In the genomic region with DNA sequence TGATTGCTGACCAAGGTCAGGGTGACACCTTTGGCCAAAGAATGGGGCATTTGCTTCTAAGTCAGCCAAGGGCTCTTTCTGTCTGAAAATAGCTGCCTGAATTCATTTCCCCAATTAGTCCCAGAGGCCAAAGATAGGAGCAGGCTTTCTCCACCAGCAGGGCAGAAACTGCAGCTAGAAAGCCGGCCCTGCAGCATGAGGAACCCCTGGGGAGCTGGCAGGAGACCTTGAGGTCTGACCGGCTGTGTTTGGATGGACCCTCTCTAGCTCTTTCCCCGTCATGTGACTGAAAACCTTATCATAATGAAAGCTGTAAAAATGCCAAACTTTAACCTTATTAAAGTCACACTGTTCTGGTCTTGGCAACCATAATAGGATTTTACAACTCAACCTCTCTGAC, we compare ENCODE assay signal across 26 cellular contexts.
A peak's percentile ranks its signal among the peaks of the same experiment; 100 is the strongest.
DNase-seq lines count a peak whose midpoint lies in the region; ATAC-seq, FAIRE-seq and TF ChIP-seq lines count a peak whose summit lies in the region.
"Had no signal": no experiment of that assay in that cellular context is flagged by ENCODE, and none has a peak within 500 bp of the region (broad histone marks: within the 10 kb centered on the region; RNA-seq: fewer than 3 reads in every experiment).

No MANE protein-coding gene starts in this region.

- peak overlapping the region; percentile 29; the same call in 1 of the 2 replicates for H2AFZ ChIP-seq in K562 (ENCODE audit: low read depth, low read length)

- H3K9ac ChIP-seq in K562 (ENCODE audit: insufficient read depth in 1 of 2, low read depth in 2 of 2, low read length in 2 of 2), result peak overlapping the region in 1 of 2 experiments; percentile 53; a peak in 1 of 4 replicates

- no TSS peak for BruUV-seq in K562 (replicated peaks; lab: Mats Ljungman, UMichigan)

- H3K27me3 ChIP-seq in BE2C, result no peaks in the 10 kb centered on the region
- no peaks in the 10 kb centered on the region for H3K27me3 ChIP-seq in K562 (ENCODE audit: control insufficient read depth in 2 of 2, insufficient read depth in 2 of 2, low read length in 2 of 2)
- no peaks in the 10 kb centered on the region for H3K27me3 ChIP-seq in right atrium auricular region
- H3K27me3 ChIP-seq in prostate gland (replicated peaks; ENCODE audit: insufficient read depth), result no peaks in the 10 kb centered on the region
- H3K27me3 ChIP-seq: dorsolateral prefrontal cortex, upper lobe of right lung had no signal

- H3K36me3 ChIP-seq in BE2C (no peaks in the 10 kb centered on the region), K562 (ENCODE audit: control insufficient read depth, insufficient read depth, low read length) (no peaks in the 10 kb centered on the region), right atrium auricular region (no peaks in the 10 kb centered on the region), prostate gland (no peaks in the 10 kb centered on the region)
- H3K36me3 ChIP-seq: upper lobe of right lung had no signal

- intact Hi-C loops in K562 (cut with micrococcal nuclease) (loop anchor here (5.0 kb wide), 1 partner anchor 60 kb away; no protein-coding TSS in a partner anchor), prostate gland (cut with DNase I) (no loop called here)

- H3K4me3 ChIP-seq in BE2C (ENCODE audit: low read depth, low read length) (no peak overlapping the region), K562 (no peak overlapping the region), right atrium auricular region (no peak overlapping the region), prostate gland (no peak overlapping the region)
- H3K4me3 ChIP-seq: A549, dorsolateral prefrontal cortex, upper lobe of right lung had no signal

- H3K9me1 ChIP-seq in K562 (ENCODE audit: control insufficient read depth, insufficient read depth, low read length), result no peaks in the 10 kb centered on the region

- TF ChIP-seq CTCF in BE2C (IDR thresholded peaks at IDR 0.05; ENCODE audit: low read depth, low read length) (peak; percentile 25), K562 (IDR thresholded peaks at IDR 0.05 in 2 of 3, conservative IDR thresholded peaks at IDR 0.05 in 1 of 3; ENCODE audit: insufficient read depth in 2 of 3, low read depth in 1 of 3, low read length in 3 of 3) (no peak), right atrium auricular region (IDR thresholded peaks at IDR 0.05) (no peak), prostate gland (IDR thresholded peaks at IDR 0.05) (no peak)

- no peak for TF ChIP-seq POLR2A in K562 (conservative IDR thresholded peaks at IDR 0.05)
- TF ChIP-seq POLR2A in prostate gland (IDR thresholded peaks at IDR 0.05), result no peak

- POLR2A ChIA-PET in K562 (lab: Yijun Ruan, JAX), result interaction anchor here (0.7 to 2.8 kb wide), 4 partner anchors 11 to 329 kb away, joined by 3 to 13 read pairs (median 4); no protein-coding TSS in a partner anchor

- peak; percentile 37 for FAIRE-seq in K562 (lab: Jason Lieb, UNC)
- FAIRE-seq: A549 had no signal

- no peak for TF ChIP-seq EP300 in K562 (IDR thresholded peaks at IDR 0.05; ENCODE audit: low read length)

- DNase-seq in BE2C (peak; percentile 57), K562 (ENCODE audit: extremely low read depth in 1 of 4, low spot score in 3 of 4) (no peak), right atrium auricular region (ENCODE audit: low spot score) (no peak), prostate gland (ENCODE audit: low spot score) (no peak), kidney tubule cell (ENCODE audit: low spot score) (no peak), NCI-H1092 (lab: John Stamatoyannopoulos, UW) (no peak)
- no peak for DNase-seq in activated CD4-positive, alpha-beta T cell treated with anti-CD3 and anti-CD28 coated beads, Interleukin-2, amount 50 U/mL, for 1 hour
- DNase-seq: activated B cell treated with CpG ODN at 0.5 μM for 24 hours; activated CD4-positive, alpha-beta T cell treated with anti-CD3 and anti-CD28 coated beads, Interleukin-2, amount 50 U/mL, for 48 hours; activated CD8-positive, alpha-beta memory T cell treated with anti-CD3 and anti-CD28 coated beads, Interleukin-2, amount 50 U/mL, for 48 hours; anterior cingulate cortex; central memory CD4-positive, alpha-beta T cell; DMS79; dorsolateral prefrontal cortex; GF-D8; H7; NCI-H2081; NCI-H226; NCI-H748 treated with DMSO at 0.1 percent for 48 hours; stimulated activated CD8-positive, alpha-beta memory T cell treated with anti-CD3 and anti-CD28 coated beads, Interleukin-4, amount 100 ng/mL, for 48 hours; T1000; upper lobe of right lung had no signal

- H3K4me1 ChIP-seq in BE2C, result peaks cover 54% of the 10 kb centered on the region
- H3K4me1 ChIP-seq in K562 (replicated peaks in 1 of 2; ENCODE audit: control insufficient read depth in 2 of 2, insufficient read depth in 2 of 2, low read length in 2 of 2), result peaks cover 18 to 19% of the 10 kb centered on the region in 2 experiments; a peak in 4 of 5 replicates
- peaks cover 0 to 28% of the 10 kb centered on the region in 2 donors for H3K4me1 ChIP-seq in right atrium auricular region
- H3K4me1 ChIP-seq in prostate gland (replicated peaks), result peaks cover 16% of the 10 kb centered on the region
- H3K4me1 ChIP-seq: upper lobe of right lung had no signal

- ATAC-seq in K562, result no peak
- no peak for ATAC-seq in GM21737 (IDR thresholded peaks at IDR 0.05; ENCODE audit: unreplicated experiment)
- ATAC-seq: A549; activated naive CD4-positive, alpha-beta T cell treated with anti-CD3 and anti-CD28 coated beads, Interleukin-2, amount 50 U/mL, for 72 hours; left lobe of liver; upper lobe of right lung had no signal

- TF ChIP-seq RAD21 in K562 (CRISPR knock-in tag; conservative IDR thresholded peaks at IDR 0.05 in 1 of 2, IDR thresholded peaks at IDR 0.05 in 1 of 2), result no peak

- no peaks in the 10 kb centered on the region for H4K20me1 ChIP-seq in K562 (replicated peaks; ENCODE audit: control insufficient read depth, insufficient read depth, low read length)

- CTCF ChIA-PET in K562 (lab: Yijun Ruan, JAX; ENCODE audit: low intra/inter-chr PET ratio), result no interaction called here

- H3K9me3 ChIP-seq in BE2C (no peaks in the 10 kb centered on the region), K562 (replicated peaks; ENCODE audit: control insufficient read depth, insufficient read depth, low read depth, low read length) (no peaks in the 10 kb centered on the region), right atrium auricular region (no peaks in the 10 kb centered on the region), prostate gland (no peaks in the 10 kb centered on the region)
- H3K9me3 ChIP-seq: A549, upper lobe of right lung had no signal

- H3K4me2 ChIP-seq in K562 (ENCODE audit: insufficient read depth, low read length), result no peak overlapping the region; the same call in 1 of the 2 replicates
- H3K4me2 ChIP-seq: A549 had no signal

- WGBS in K562 (ENCODE audit: insufficient coverage, low coverage, missing lambda C conversion rate), result 44% methylated on average over 3 of the region's 3 CpGs
- 42% methylated on average over 3 of the region's 3 CpGs for WGBS in prostate gland

- H3K79me2 ChIP-seq in K562 (ENCODE audit: control insufficient read depth, insufficient read depth, low read length), result no peaks in the 10 kb centered on the region

- H3K27ac ChIP-seq in K562 (ENCODE audit: extremely low read depth, low read depth, low read length) (no peak overlapping the region), right atrium auricular region (peak overlapping the region; percentile 89 to 97), prostate gland (peak overlapping the region; percentile 35 to 66)
- H3K27ac ChIP-seq: A549, upper lobe of right lung had no signal

- in situ Hi-C loops in K562 (cut with MboI), result no loop called here

TF ChIP-seq in K562, 482 proteins besides CTCF, POLR2A, EP300 and RAD21:
- TF ChIP-seq, protein P1, sequence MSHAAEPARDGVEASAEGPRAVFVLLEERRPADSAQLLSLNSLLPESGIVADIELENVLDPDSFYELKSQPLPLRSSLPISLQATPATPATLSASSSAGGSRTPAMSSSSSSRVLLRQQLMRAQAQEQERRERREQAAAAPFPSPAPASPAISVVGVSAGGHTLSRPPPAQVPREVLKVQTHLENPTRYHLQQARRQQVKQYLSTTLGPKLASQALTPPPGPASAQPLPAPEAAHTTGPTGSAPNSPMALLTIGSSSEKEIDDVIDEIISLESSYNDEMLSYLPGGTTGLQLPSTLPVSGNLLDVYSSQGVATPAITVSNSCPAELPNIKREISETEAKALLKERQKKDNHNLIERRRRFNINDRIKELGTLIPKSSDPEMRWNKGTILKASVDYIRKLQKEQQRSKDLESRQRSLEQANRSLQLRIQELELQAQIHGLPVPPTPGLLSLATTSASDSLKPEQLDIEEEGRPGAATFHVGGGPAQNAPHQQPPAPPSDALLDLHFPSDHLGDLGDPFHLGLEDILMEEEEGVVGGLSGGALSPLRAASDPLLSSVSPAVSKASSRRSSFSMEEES (CRISPR knock-in tag; IDR thresholded peaks at IDR 0.05), result peak; percentile 54
- TF ChIP-seq CHD1 (IDR thresholded peaks at IDR 0.05; ENCODE audit: low read length), result no peak
TF ChIP-seq in K562: peak in this region for 1.
